21 cellular contexts compared by ENCODE assay signal in the genomic region with DNA sequence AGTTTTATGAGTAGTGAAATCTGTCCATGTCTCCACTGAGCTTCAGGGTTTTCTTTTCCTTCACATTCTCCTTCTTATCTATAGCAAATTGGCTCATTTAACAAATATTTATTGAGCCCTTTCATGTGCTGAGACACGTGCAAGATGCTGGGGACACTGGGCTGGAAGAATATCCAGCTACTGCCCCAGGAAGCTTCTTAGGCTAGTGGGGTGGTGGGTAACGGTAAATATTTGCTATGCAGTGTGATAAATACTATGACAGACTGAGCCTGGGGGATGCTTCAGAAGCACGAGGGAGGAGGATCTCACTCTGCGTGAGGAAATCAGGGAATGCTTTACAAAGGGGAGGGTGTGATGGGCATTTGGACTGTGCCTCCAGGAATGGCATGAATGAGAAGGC.
"Had no signal": no experiment of that assay in that cellular context is flagged by ENCODE, and none has a peak within 500 bp of the region (broad histone marks: within the 10 kb centered on the region; RNA-seq: fewer than 3 reads in every experiment).

No MANE protein-coding gene starts in this region.

- H3K9ac ChIP-seq: SK-N-SH had no signal

- H3K9me2 ChIP-seq: SK-N-SH had no signal

- H3K9me3 ChIP-seq: MG63, SK-N-SH had no signal

- DNase-seq: IMR-90; Karpas-422; KG1; MG63; NCI-H1105; NCI-H1417; NCI-H1436 treated with DMSO at 0.1 percent for 48 hours; NCI-H1694 treated with DMSO at 0.1 percent for 48 hours; NCI-H1930; NCI-H2081; NCI-H2107; NCI-H2227 treated with DMSO at 0.1 percent for 48 hours; NCI-H526 treated with DMSO at 0.1 percent for 48 hours; NCI-H774; NK-92 treated with Interleukin-12 subunit alpha and Interleukin-12 subunit beta, amount 100 ng/mL, for 24 hours; PC-3; SHP77; SK-N-SH had no signal

- H3K36me3 ChIP-seq: MG63 had no signal

- H3K4me3 ChIP-seq: MG63 had no signal

- H3K4me2 ChIP-seq: SK-N-SH had no signal

- ATAC-seq: HepG2, Panc1, PC-3 had no signal

- H3K27ac ChIP-seq: RWPE1 had no signal
